ENCODE assay signal across 30 cellular contexts in the genomic region with DNA sequence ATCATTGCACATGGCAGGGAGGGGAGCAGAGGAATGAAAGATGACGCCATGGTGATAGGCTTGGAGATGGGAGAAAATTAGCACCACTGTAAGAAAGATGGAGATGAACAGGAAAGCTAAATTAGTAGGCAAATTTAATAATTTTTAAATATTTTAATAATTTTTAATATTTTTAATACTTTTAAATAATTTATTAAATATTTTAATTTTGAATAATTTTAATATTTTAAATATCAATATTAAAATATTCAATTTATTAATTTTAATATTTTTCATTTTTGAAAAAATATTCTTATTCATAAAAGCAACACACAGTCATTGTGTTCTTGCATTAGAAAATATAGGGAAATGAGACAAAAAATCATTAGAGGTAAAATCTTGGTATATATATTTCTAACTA. TPM values are rescaled to one million over a fixed set of nuclear protein-coding genes. Genes with fewer than 3 reads are reported as not detected.
"Had no signal": no experiment of that assay in that cellular context is flagged by ENCODE, and none has a peak within 500 bp of the region (broad histone marks: within the 10 kb centered on the region; RNA-seq: fewer than 3 reads in every experiment).

No MANE protein-coding gene starts in this region.

- ATAC-seq: activated CD8-positive, alpha-beta T cell treated with anti-CD3 and anti-CD28 coated beads for 36 hours; activated T-cell treated with anti-CD3 and anti-CD28 coated beads, Interleukin-2, amount 50 U/mL, for 4 hours; activated T-helper 17 cell treated with anti-CD3 and anti-CD28 coated beads, Interleukin-2, amount 50 U/mL, for 72 hours; effector memory CD8-positive, alpha-beta T cell; T-helper 17 cell had no signal

- H3K27ac ChIP-seq: brain microvascular endothelial cell, epithelial cell of prostate, esophagus squamous epithelium had no signal

- H3K9me3 ChIP-seq: esophagus squamous epithelium had no signal

- DNase-seq: activated CD4-positive, alpha-beta T cell treated with anti-CD3 and anti-CD28 coated beads for 1 hour; activated CD4-positive, alpha-beta T cell treated with anti-CD3 and anti-CD28 coated beads for 48 hours; activated CD4-positive, alpha-beta T cell treated with anti-CD3 and anti-CD28 coated beads, Interleukin-2, amount 50 U/mL, for 1 hour; activated CD4-positive, alpha-beta T cell treated with anti-CD3 and anti-CD28 coated beads, Interleukin-2, amount 50 U/mL, for 48 hours; activated CD8-positive, alpha-beta memory T cell treated with anti-CD3 and anti-CD28 coated beads for 24 hours; activated CD8-positive, alpha-beta T cell treated with anti-CD3 and anti-CD28 coated beads for 36 hours; activated effector memory CD4-positive, alpha-beta T cell treated with Interleukin-2 at 50 U/mL for 16 hours; activated gamma-delta T cell treated with Interleukin-2 at 50 U/mL for 16 hours; activated naive CD4-positive, alpha-beta T cell treated with anti-CD3 and anti-CD28 coated beads, Interleukin-2, amount 50 U/mL, for 16 hours; activated naive CD4-positive, alpha-beta T cell treated with Interleukin-2 at 50 U/mL for 16 hours; activated T-cell treated with anti-CD3 and anti-CD28 coated beads, Interleukin-2, amount 50 U/mL, for 4 hours; amniotic stem cell; anterior cingulate cortex; brain microvascular endothelial cell; cortex of kidney; dermis blood vessel endothelial cell; effector CD4-positive, alpha-beta T cell; effector memory CD8-positive, alpha-beta T cell; esophagus squamous epithelium; foreskin melanocyte; head of caudate nucleus; T-helper 1 cell; T-helper 17 cell; T1000 had no signal

- H3K4me3 ChIP-seq: esophagus squamous epithelium had no signal

- H3K27me3 ChIP-seq: brain microvascular endothelial cell, esophagus squamous epithelium had no signal

- H3K36me3 ChIP-seq: brain microvascular endothelial cell, esophagus squamous epithelium had no signal

- FAIRE-seq: astrocyte, bronchial epithelial cell, endothelial cell of umbilical vein had no signal

RNA-seq across cellular contexts. Expression of a gene that starts 15.9 kb away (rescaled TPM):
- total RNA-seq: bronchial epithelial cell, T-helper 17 cell had no signal
- polyA plus RNA-seq: fibroblast of lung had no signal
